Comparison of ENCODE assay signal across 14 cellular contexts in the genomic region with DNA sequence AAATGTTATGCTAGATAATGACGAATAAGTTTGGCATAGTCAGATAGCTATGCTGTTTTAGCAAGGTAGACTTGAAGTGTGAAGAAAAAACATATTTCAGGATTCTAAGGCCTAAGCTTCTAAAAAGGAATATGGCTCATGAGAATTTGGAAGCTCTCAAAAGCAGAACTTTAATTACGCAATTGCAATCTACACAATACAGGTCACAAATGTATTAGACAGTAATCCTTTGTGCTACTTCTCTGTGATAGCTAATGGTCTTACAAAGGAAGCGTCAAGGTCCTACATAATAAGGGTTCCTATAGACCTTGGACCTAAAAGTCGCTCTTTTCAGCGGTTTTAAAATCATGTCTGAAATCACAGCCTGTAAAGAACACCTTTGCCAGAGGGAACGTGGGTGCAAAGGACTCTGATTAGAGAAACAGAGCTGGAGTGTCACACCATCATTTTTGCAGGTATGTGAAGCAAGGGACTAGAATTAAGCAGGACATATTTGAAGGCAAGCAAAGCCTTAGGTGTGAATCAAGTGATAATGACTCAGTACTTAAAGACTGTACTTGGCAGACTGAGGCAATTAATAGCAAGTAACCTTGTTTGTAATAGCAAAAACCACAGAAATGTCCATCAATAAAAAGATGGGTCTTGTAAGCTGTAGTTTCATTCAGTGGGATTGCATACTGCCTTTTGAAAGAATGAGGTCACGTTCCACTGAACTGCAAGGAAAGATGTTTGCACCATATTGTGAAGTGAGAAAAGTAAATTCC.
"Had no signal": no experiment of that assay in that cellular context is flagged by ENCODE, and none has a peak within 500 bp of the region (broad histone marks: within the 10 kb centered on the region; RNA-seq: fewer than 3 reads in every experiment).

No MANE protein-coding gene starts in this region.

- H3K9me3 ChIP-seq: heart left ventricle, left ventricle myocardium inferior, stomach had no signal

- H3K36me3 ChIP-seq: heart left ventricle, left ventricle myocardium inferior, stomach had no signal

- H3K27ac Mint-ChIP-seq: activated naive CD8-positive, alpha-beta T cell treated with anti-CD3 and anti-CD28 coated beads for 36 hours had no signal

- H3K9ac ChIP-seq: parathyroid adenoma had no signal

- H3K4me1 ChIP-seq: heart left ventricle, left ventricle myocardium inferior, parathyroid adenoma, stomach had no signal

- H2AFZ ChIP-seq: parathyroid adenoma had no signal

- H3K4me1 Mint-ChIP-seq: activated naive CD8-positive, alpha-beta T cell treated with anti-CD3 and anti-CD28 coated beads for 36 hours had no signal

- H3K27me3 ChIP-seq: heart left ventricle, stomach had no signal

- FAIRE-seq: small intestine, urothelium cell line had no signal

- H3K79me2 ChIP-seq: parathyroid adenoma had no signal

- H3K36me3 Mint-ChIP-seq: activated naive CD8-positive, alpha-beta T cell treated with anti-CD3 and anti-CD28 coated beads for 36 hours had no signal

- H3K4me3 ChIP-seq: heart left ventricle, left ventricle myocardium inferior, stomach had no signal

- DNase-seq: activated CD4-positive, alpha-beta T cell treated with anti-CD3 and anti-CD28 coated beads, Interleukin-2, amount 50 U/mL, for 4 hours; activated effector memory CD4-positive, alpha-beta T cell treated with anti-CD3 and anti-CD28 coated beads, Interleukin-2, amount 50 U/mL, for 16 hours; activated naive CD8-positive, alpha-beta T cell treated with anti-CD3 and anti-CD28 coated beads for 36 hours; activated T-cell treated with anti-CD3 and anti-CD28 coated beads, Interleukin-2, amount 50 U/mL, for 1 hour; foreskin melanocyte; heart left ventricle; islet precursor cell; left ventricle myocardium inferior; retina; small intestine; stomach had no signal

- ATAC-seq: activated CD4-positive, CD25-positive, alpha-beta regulatory T cell treated with anti-CD3 and anti-CD28 coated beads, Interleukin-2, amount 50 U/mL, for 24 hours; heart left ventricle had no signal

- H3K27ac ChIP-seq: heart left ventricle, left ventricle myocardium inferior, parathyroid adenoma, stomach had no signal

- H3K4me3 Mint-ChIP-seq: activated naive CD8-positive, alpha-beta T cell treated with anti-CD3 and anti-CD28 coated beads for 36 hours had no signal

- H3K27me3 Mint-ChIP-seq: activated naive CD8-positive, alpha-beta T cell treated with anti-CD3 and anti-CD28 coated beads for 36 hours had no signal
